Comparison of ENCODE assay signal across 19 cellular contexts in genomic region chr15:101597360-101597928, GRCh38.
"Had no signal": no experiment of that assay in that cellular context is flagged by ENCODE, and none has a peak within 500 bp of the region (broad histone marks: within the 10 kb centered on the region; RNA-seq: fewer than 3 reads in every experiment).

No MANE protein-coding gene starts in this region.

- H3K4me3 Mint-ChIP-seq: activated CD4-positive, alpha-beta T cell treated with anti-CD3 and anti-CD28 coated beads, Interleukin-2, amount 10 ng/mL, durations not matched to agents 7 days and 5 days; activated CD8-positive, alpha-beta T cell treated with anti-CD3 and anti-CD28 coated beads, Interleukin-2, amount 10 ng/mL, durations not matched to agents 7 days and 5 days; activated naive CD4-positive, alpha-beta T cell treated with anti-CD3 and anti-CD28 coated beads for 36 hours; activated T-cell treated with anti-CD3 and anti-CD28 coated beads, Interleukin-2, amount 50 U/mL, for 4 hours; brain had no signal

- H3K36me3 ChIP-seq: colonic mucosa, gastroesophageal sphincter, heart left ventricle, stomach, vagina had no signal

- H3K27ac Mint-ChIP-seq: activated CD4-positive, alpha-beta T cell treated with anti-CD3 and anti-CD28 coated beads, Interleukin-2, amount 10 ng/mL, durations not matched to agents 7 days and 5 days; activated CD8-positive, alpha-beta T cell treated with anti-CD3 and anti-CD28 coated beads, Interleukin-2, amount 10 ng/mL, durations not matched to agents 7 days and 5 days; activated naive CD4-positive, alpha-beta T cell treated with anti-CD3 and anti-CD28 coated beads for 36 hours; brain; naive thymus-derived CD8-positive, alpha-beta T cell had no signal

- H3K27me3 ChIP-seq: colonic mucosa, heart left ventricle, vagina had no signal

- H3K27ac ChIP-seq: colonic mucosa, gastroesophageal sphincter, heart left ventricle, parathyroid adenoma, stomach, vagina had no signal

- H3K4me1 Mint-ChIP-seq: activated CD4-positive, alpha-beta T cell treated with anti-CD3 and anti-CD28 coated beads, Interleukin-2, amount 10 ng/mL, durations not matched to agents 7 days and 5 days; naive thymus-derived CD8-positive, alpha-beta T cell had no signal

- H3K9me3 ChIP-seq: colonic mucosa, vagina had no signal

- H3K4me1 ChIP-seq: colonic mucosa, gastroesophageal sphincter, heart left ventricle, parathyroid adenoma, stomach, vagina had no signal

- H3K4me2 ChIP-seq: smooth muscle cell had no signal

- H3K9ac ChIP-seq: parathyroid adenoma had no signal

- H3K36me3 Mint-ChIP-seq: brain had no signal

- DNase-seq: activated CD4-positive, alpha-beta T cell treated with anti-CD3 and anti-CD28 coated beads, Interleukin-2, amount 10 ng/mL, durations not matched to agents 7 days and 5 days; activated CD8-positive, alpha-beta memory T cell treated with anti-CD3 and anti-CD28 coated beads, Interleukin-2, amount 50 U/mL, for 4 hours; activated CD8-positive, alpha-beta T cell treated with anti-CD3 and anti-CD28 coated beads, Interleukin-2, amount 10 ng/mL, durations not matched to agents 7 days and 5 days; activated naive CD4-positive, alpha-beta T cell treated with anti-CD3 and anti-CD28 coated beads for 36 hours; activated T-cell treated with anti-CD3 and anti-CD28 coated beads, Interleukin-2, amount 50 U/mL, for 4 hours; caudate nucleus; colonic mucosa; mesendoderm; naive thymus-derived CD8-positive, alpha-beta T cell; stimulated activated CD4-positive, alpha-beta T cell treated with anti-CD3 and anti-CD28 coated beads, Interleukin-4, amount 100 ng/mL, for 1 hour; stomach; T-helper 9 cell; trophoblast cell had no signal

- H2AFZ ChIP-seq: parathyroid adenoma had no signal

- H3K79me2 ChIP-seq: parathyroid adenoma had no signal

- H3K4me3 ChIP-seq: colonic mucosa, gastroesophageal sphincter, heart left ventricle, smooth muscle cell, stomach, vagina had no signal
